ENCODE assay signal across 8 cellular contexts in genomic region chr11:2379471-2380174, GRCh38. TPM values are rescaled to one million over a fixed set of nuclear protein-coding genes. Genes with fewer than 3 reads are reported as not detected.
A peak's percentile ranks its signal among the peaks of the same experiment; 100 is the strongest.
DNase-seq lines count a peak whose midpoint lies in the region; ATAC-seq and TF ChIP-seq lines count a peak whose summit lies in the region.
"Had no signal": no experiment of that assay in that cellular context is flagged by ENCODE, and none has a peak within 500 bp of the region (broad histone marks: within the 10 kb centered on the region; RNA-seq: fewer than 3 reads in every experiment).

No MANE protein-coding gene starts in this region.

- H3K9me3 ChIP-seq in Karpas-422 (ENCODE audit: low read length) (no peaks in the 10 kb centered on the region), liver (ENCODE audit: control insufficient read depth in 4 of 4, low read length in 3 of 4) (no peaks in the 10 kb centered on the region), suprapubic skin (no peaks in the 10 kb centered on the region)

- peak overlapping the region; percentile 100 for H3K4me3 ChIP-seq in Karpas-422 (ENCODE audit: low read length)
- peak overlapping the region; percentile 84 for H3K4me3 ChIP-seq in brain microvascular endothelial cell (ENCODE audit: low read depth, low read length)
- H3K4me3 ChIP-seq in liver (ENCODE audit: low read depth in 1 of 3, low read length in 3 of 3), result peak overlapping the region; percentile 66 to 85 (median 73)
- peak overlapping the region; percentile 99 for H3K4me3 ChIP-seq in suprapubic skin

- H4K20me1 ChIP-seq in Karpas-422 (ENCODE audit: insufficient read depth, low read depth, low read length), result peaks cover 75% of the 10 kb centered on the region

- in situ Hi-C loops in brain microvascular endothelial cell (cut with HindIII; ENCODE audit: low pct_ligation_motif_present, low sequenced_read_pairs), result no loop called here

- H3K36me3 ChIP-seq in Karpas-422 (ENCODE audit: insufficient read depth, low read length) (peaks cover 9% of the 10 kb centered on the region; the same call in 1 of the 2 replicates), brain microvascular endothelial cell (replicated peaks) (no peaks in the 10 kb centered on the region), liver (ENCODE audit: control insufficient read depth in 4 of 4, insufficient read depth in 3 of 4, low read depth in 1 of 4, low read length in 3 of 4) (no peaks in the 10 kb centered on the region), suprapubic skin (no peaks in the 10 kb centered on the region)

- H3K27me3 ChIP-seq in Karpas-422 (ENCODE audit: low read length) (no peaks in the 10 kb centered on the region), brain microvascular endothelial cell (replicated peaks) (no peaks in the 10 kb centered on the region), liver (ENCODE audit: control insufficient read depth in 4 of 4, insufficient read depth in 4 of 4, low read length in 3 of 4) (no peaks in the 10 kb centered on the region), suprapubic skin (no peaks in the 10 kb centered on the region)
- H3K27me3 ChIP-seq: SJSA1 had no signal

- H3K4me2 ChIP-seq in Karpas-422 (ENCODE audit: low read depth, low read length, poor library complexity, severe bottlenecking), result peak overlapping the region; percentile 97

- DNase-seq in Karpas-422 (no peak), brain microvascular endothelial cell (no peak), suprapubic skin (ENCODE audit: low spot score in 2 of 2) (no peak), NCI-H82 (lab: John Stamatoyannopoulos, UW) (no peak)

- no peaks in the 10 kb centered on the region for H3K9me2 ChIP-seq in Karpas-422 (replicated peaks; ENCODE audit: insufficient read depth, low read length)

- H3K27ac ChIP-seq in Karpas-422 (ENCODE audit: low read length) (peak overlapping the region; percentile 91), brain microvascular endothelial cell (no peak overlapping the region), liver (ENCODE audit: low read depth in 1 of 2, low read length in 2 of 2) (peak overlapping the region; percentile 91 to 93), suprapubic skin (peak overlapping the region; percentile 99)

- no peak for TF ChIP-seq EP300 in suprapubic skin (IDR thresholded peaks at IDR 0.05)

- H3K79me2 ChIP-seq in Karpas-422 (ENCODE audit: low read length), result peaks cover 55% of the 10 kb centered on the region

- no peak overlapping the region for H2AFZ ChIP-seq in Karpas-422 (ENCODE audit: low read length)

- WGBS in liver, result 45% methylated on average over 11 of the region's 11 CpGs
- 27% methylated on average over 4 of the region's 11 CpGs for WGBS in suprapubic skin

- no peak for TF ChIP-seq RAD21 in liver (IDR thresholded peaks at IDR 0.05)

- H3K4me1 ChIP-seq in Karpas-422 (ENCODE audit: low read length) (peaks cover 60% of the 10 kb centered on the region), liver (ENCODE audit: control insufficient read depth in 4 of 4, insufficient read depth in 4 of 4, low read length in 3 of 4) (peaks cover 50 to 77% (median 66%) of the 10 kb centered on the region in 4 donors), suprapubic skin (peaks cover 71% of the 10 kb centered on the region)

- no peak for TF ChIP-seq POLR2A in suprapubic skin (IDR thresholded peaks at IDR 0.05)

- no peak for ATAC-seq in HG03469 (IDR thresholded peaks at IDR 0.05; ENCODE audit: unreplicated experiment)
- no peak for ATAC-seq in GM21447 (IDR thresholded peaks at IDR 0.05; ENCODE audit: unreplicated experiment)

- TF ChIP-seq CTCF in brain microvascular endothelial cell (IDR thresholded peaks at IDR 0.05; ENCODE audit: low read depth, low read length, missing control alignments) (no peak), liver (IDR thresholded peaks at IDR 0.05; ENCODE audit: low read depth, low read length, missing input control) (no peak), suprapubic skin (IDR thresholded peaks at IDR 0.05) (no peak)

- H3K9ac ChIP-seq in Karpas-422 (ENCODE audit: low read length), result peak overlapping the region; percentile 98
- H3K9ac ChIP-seq in liver (ENCODE audit: low read depth in 1 of 2, low read length in 2 of 2), result peak overlapping the region; percentile 20 to 54

TF ChIP-seq in liver, 16 proteins besides CTCF, POLR2A, EP300 and RAD21:
- TF ChIP-seq ATF3 (IDR thresholded peaks at IDR 0.05), result no peak
- TF ChIP-seq, protein P1, sequence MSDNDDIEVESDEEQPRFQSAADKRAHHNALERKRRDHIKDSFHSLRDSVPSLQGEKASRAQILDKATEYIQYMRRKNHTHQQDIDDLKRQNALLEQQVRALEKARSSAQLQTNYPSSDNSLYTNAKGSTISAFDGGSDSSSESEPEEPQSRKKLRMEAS (IDR thresholded peaks at IDR 0.05), result no peak
- no peak for TF ChIP-seq YY1 (IDR thresholded peaks at IDR 0.05)
- TF ChIP-seq ZBTB33 (IDR thresholded peaks at IDR 0.05), result no peak
- no peak for TF ChIP-seq FOXA2 (IDR thresholded peaks at IDR 0.05)
- no peak for TF ChIP-seq JUND (IDR thresholded peaks at IDR 0.05)
- TF ChIP-seq, protein P2, sequence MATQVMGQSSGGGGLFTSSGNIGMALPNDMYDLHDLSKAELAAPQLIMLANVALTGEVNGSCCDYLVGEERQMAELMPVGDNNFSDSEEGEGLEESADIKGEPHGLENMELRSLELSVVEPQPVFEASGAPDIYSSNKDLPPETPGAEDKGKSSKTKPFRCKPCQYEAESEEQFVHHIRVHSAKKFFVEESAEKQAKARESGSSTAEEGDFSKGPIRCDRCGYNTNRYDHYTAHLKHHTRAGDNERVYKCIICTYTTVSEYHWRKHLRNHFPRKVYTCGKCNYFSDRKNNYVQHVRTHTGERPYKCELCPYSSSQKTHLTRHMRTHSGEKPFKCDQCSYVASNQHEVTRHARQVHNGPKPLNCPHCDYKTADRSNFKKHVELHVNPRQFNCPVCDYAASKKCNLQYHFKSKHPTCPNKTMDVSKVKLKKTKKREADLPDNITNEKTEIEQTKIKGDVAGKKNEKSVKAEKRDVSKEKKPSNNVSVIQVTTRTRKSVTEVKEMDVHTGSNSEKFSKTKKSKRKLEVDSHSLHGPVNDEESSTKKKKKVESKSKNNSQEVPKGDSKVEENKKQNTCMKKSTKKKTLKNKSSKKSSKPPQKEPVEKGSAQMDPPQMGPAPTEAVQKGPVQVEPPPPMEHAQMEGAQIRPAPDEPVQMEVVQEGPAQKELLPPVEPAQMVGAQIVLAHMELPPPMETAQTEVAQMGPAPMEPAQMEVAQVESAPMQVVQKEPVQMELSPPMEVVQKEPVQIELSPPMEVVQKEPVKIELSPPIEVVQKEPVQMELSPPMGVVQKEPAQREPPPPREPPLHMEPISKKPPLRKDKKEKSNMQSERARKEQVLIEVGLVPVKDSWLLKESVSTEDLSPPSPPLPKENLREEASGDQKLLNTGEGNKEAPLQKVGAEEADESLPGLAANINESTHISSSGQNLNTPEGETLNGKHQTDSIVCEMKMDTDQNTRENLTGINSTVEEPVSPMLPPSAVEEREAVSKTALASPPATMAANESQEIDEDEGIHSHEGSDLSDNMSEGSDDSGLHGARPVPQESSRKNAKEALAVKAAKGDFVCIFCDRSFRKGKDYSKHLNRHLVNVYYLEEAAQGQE (IDR thresholded peaks at IDR 0.05), result no peak
- TF ChIP-seq EGR1 (IDR thresholded peaks at IDR 0.05; ENCODE audit: low read depth in 2 of 2), result no peak
- TF ChIP-seq HNF4G (IDR thresholded peaks at IDR 0.05), result no peak
- TF ChIP-seq SP1 (IDR thresholded peaks at IDR 0.05), result no peak
- no peak for TF ChIP-seq GABPA (IDR thresholded peaks at IDR 0.05 in 1 of 2, conservative IDR thresholded peaks at IDR 0.05 in 1 of 2)
- TF ChIP-seq TAF1 (conservative IDR thresholded peaks at IDR 0.05), result no peak
- TF ChIP-seq NR2F2 (IDR thresholded peaks at IDR 0.05), result no peak

RNA-seq across cellular contexts. Expression of gene CD81, which starts 2.5 kb away (rescaled TPM):
- 356 and 467 TPM in 2 replicates for total RNA-seq in Karpas-422 (2014; rRNA removed; shearing (Covaris generic); ENCODE audit: low replicate concordance)
- total RNA-seq in liver, result 100 to 1,000 TPM in 1 of 2 donors, 10 to 100 TPM in 1; 76.9 to 190 TPM
- 100 to 1,000 TPM; 139 to 712 TPM for polyA plus RNA-seq in liver
- 100 to 1,000 TPM; 234 to 340 (median 277) TPM for total RNA-seq in suprapubic skin

RNA-seq across cellular contexts. Expression of gene TSSC4, which starts 20.9 kb away (rescaled TPM):
- 25.3 and 47.5 TPM in 2 replicates for total RNA-seq in Karpas-422 (2014; rRNA removed; shearing (Covaris generic); ENCODE audit: low replicate concordance)
- total RNA-seq in liver, result 10 to 100 TPM; 16.6 to 18.5 TPM
- 10 to 100 TPM; 15.8 to 19.1 TPM for polyA plus RNA-seq in liver
- 10 to 100 TPM; 25.7 to 60.9 (median 51.4) TPM for total RNA-seq in suprapubic skin
